18 cellular contexts compared by ENCODE assay signal in the genomic region with DNA sequence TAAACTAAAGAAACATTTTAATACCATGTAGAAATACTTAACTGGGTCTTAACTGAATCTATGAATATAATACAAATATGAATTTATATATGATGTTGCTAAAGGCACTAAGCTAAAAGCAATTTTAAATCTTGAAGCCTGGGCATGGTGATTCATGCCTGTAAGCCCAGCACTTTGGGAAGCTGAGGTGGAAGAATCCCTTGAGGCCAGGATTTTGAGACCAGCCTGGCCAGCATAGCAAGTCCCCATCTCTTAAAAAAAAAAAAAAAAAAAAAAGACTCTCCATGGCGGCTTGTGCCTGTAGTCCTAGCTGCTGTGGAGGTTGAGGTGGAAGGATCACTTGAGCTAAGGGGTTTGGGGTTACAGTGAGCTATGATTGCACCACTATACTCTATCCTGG.
DNase-seq lines count a peak whose midpoint lies in the region; ATAC-seq and TF ChIP-seq lines count a peak whose summit lies in the region.
"Had no signal": no experiment of that assay in that cellular context is flagged by ENCODE, and none has a peak within 500 bp of the region (broad histone marks: within the 10 kb centered on the region; RNA-seq: fewer than 3 reads in every experiment).

No MANE protein-coding gene starts in this region.

- H3K4me2 ChIP-seq in trophoblast cell (ENCODE audit: low read length) = no peak overlapping the region

- no peak overlapping the region for H4K8ac ChIP-seq in trophoblast cell (ENCODE audit: low read depth, low read length)

- no peak overlapping the region for H3K9ac ChIP-seq in trophoblast cell (ENCODE audit: low read length)

- no peak for TF ChIP-seq CTCF in natural killer cell (IDR thresholded peaks at IDR 0.05)

- H3K79me2 ChIP-seq in trophoblast cell (ENCODE audit: control insufficient read depth, insufficient read depth, low read length, poor library complexity) = no peaks in the 10 kb centered on the region

- no peak overlapping the region for H4K12ac ChIP-seq in trophoblast cell (ENCODE audit: low read depth, low read length)

- no peak overlapping the region for H2BK120ac ChIP-seq in trophoblast cell (ENCODE audit: insufficient read depth, low read length, poor library complexity)

- peaks cover 20% of the 10 kb centered on the region for H3K36me3 Mint-ChIP-seq in natural killer cell
- H3K36me3 Mint-ChIP-seq in natural killer cell treated with Interleukin-12 subunit alpha and Interleukin-12 subunit beta and Interleukin-15 and Interleukin-18, amount 100 ng/mL, for 72 hours = peaks cover 50% of the 10 kb centered on the region

- H3K4me1 ChIP-seq in trophoblast cell (ENCODE audit: control insufficient read depth in 1 of 2, insufficient read depth in 2 of 2, low read length in 2 of 2) = peaks cover 11 to 19% of the 10 kb centered on the region in 2 experiments

- ATAC-seq in natural killer cell (no peak), GM21619 (IDR thresholded peaks at IDR 0.05; ENCODE audit: unreplicated experiment) (no peak)
- ATAC-seq in natural killer cell treated with Interleukin-12 subunit alpha and Interleukin-12 subunit beta and Interleukin-15 and Interleukin-18, amount 100 ng/mL, for 72 hours = no peak
- ATAC-seq: activated CD8-positive, alpha-beta memory T cell treated with anti-CD3 and anti-CD28 coated beads, Interleukin-2, amount 10 ng/mL, durations not matched to agents 7 days and 5 days; Panc1; sciatic nerve; T-cell had no signal

- no peak overlapping the region for H4K91ac ChIP-seq in trophoblast cell (ENCODE audit: low read depth, low read length)

- peaks cover 0 to 3% of the 10 kb centered on the region in 2 donors for H3K9me3 Mint-ChIP-seq in natural killer cell
- H3K9me3 Mint-ChIP-seq in natural killer cell treated with Interleukin-12 subunit alpha and Interleukin-12 subunit beta and Interleukin-15 and Interleukin-18, amount 100 ng/mL, for 72 hours = peaks cover 4% of the 10 kb centered on the region

- no peak overlapping the region for H3K23ac ChIP-seq in trophoblast cell (ENCODE audit: low read length)

- no peak overlapping the region for H2AFZ ChIP-seq in trophoblast cell (ENCODE audit: insufficient read depth, low read length, poor library complexity)

- H3K9me3 ChIP-seq in trophoblast cell (ENCODE audit: insufficient read depth, low read depth, low read length) = no peaks in the 10 kb centered on the region

- H3K4me3 ChIP-seq in trophoblast cell (ENCODE audit: low read depth, low read length) = no peak overlapping the region

- no CpG with 5 or more reads among the region's 1 CpG for WGBS in trophoblast cell (ENCODE audit: extremely low coverage, insufficient coverage, insufficient read length)

- peaks cover 34 to 39% of the 10 kb centered on the region in 2 donors for H3K4me1 Mint-ChIP-seq in natural killer cell
- H3K4me1 Mint-ChIP-seq in natural killer cell treated with Interleukin-12 subunit alpha and Interleukin-12 subunit beta and Interleukin-15 and Interleukin-18, amount 100 ng/mL, for 72 hours (ENCODE audit: low read depth in 2 of 2) = peaks cover 31 to 42% of the 10 kb centered on the region in 2 donors

- peak overlapping the region; percentile 50 to 65 for H3K27ac Mint-ChIP-seq in natural killer cell
- H3K27ac Mint-ChIP-seq in natural killer cell treated with Interleukin-12 subunit alpha and Interleukin-12 subunit beta and Interleukin-15 and Interleukin-18, amount 100 ng/mL, for 72 hours = peak overlapping the region in 1 of 2 donors; percentile 42

- no peak overlapping the region for H2BK5ac ChIP-seq in trophoblast cell (ENCODE audit: low read depth, low read length, poor library complexity)

- DNase-seq in natural killer cell (no peak), epithelial cell of prostate (ENCODE audit: low read depth, low spot score) (no peak), trophoblast cell (peak in 1 of 2 donors; percentile 23), COR-L47 (lab: John Stamatoyannopoulos, UW) (no peak), dermis blood vessel endothelial cell (no peak)
- no peak for DNase-seq in natural killer cell treated with Interleukin-12 subunit alpha and Interleukin-12 subunit beta and Interleukin-15 and Interleukin-18, amount 100 ng/mL, for 72 hours (ENCODE audit: low spot score)
- no peak for DNase-seq in activated CD8-positive, alpha-beta memory T cell treated with anti-CD3 and anti-CD28 coated beads, Interleukin-2, amount 50 U/mL, for 48 hours
- DNase-seq: activated CD4-positive, CD25-positive, alpha-beta regulatory T cell; activated CD8-positive, alpha-beta memory T cell treated with anti-CD3 and anti-CD28 coated beads, Interleukin-2, amount 10 ng/mL, durations not matched to agents 7 days and 5 days; effector memory CD4-positive, alpha-beta T cell; H7; NCI-H2081; NCI-H526 treated with DMSO at 0.1 percent for 48 hours; T-cell had no signal

- H3K79me1 ChIP-seq in trophoblast cell (ENCODE audit: low read length) = peaks cover 11% of the 10 kb centered on the region

- no peak overlapping the region for H2BK12ac ChIP-seq in trophoblast cell (ENCODE audit: low read length)

- H3K36me3 ChIP-seq in trophoblast cell (ENCODE audit: control insufficient read depth in 1 of 2, insufficient read depth in 2 of 2, low read length in 2 of 2) = peaks cover 2 to 3% of the 10 kb centered on the region in 2 experiments

- no peak overlapping the region for H3K4me3 Mint-ChIP-seq in natural killer cell
- no peak overlapping the region for H3K4me3 Mint-ChIP-seq in natural killer cell treated with Interleukin-12 subunit alpha and Interleukin-12 subunit beta and Interleukin-15 and Interleukin-18, amount 100 ng/mL, for 72 hours
- H3K4me3 Mint-ChIP-seq: activated CD8-positive, alpha-beta memory T cell treated with anti-CD3 and anti-CD28 coated beads, Interleukin-2, amount 10 ng/mL, durations not matched to agents 7 days and 5 days had no signal

- no peaks in the 10 kb centered on the region for H3K27me3 Mint-ChIP-seq in natural killer cell (ENCODE audit: low read depth in 2 of 2)
- H3K27me3 Mint-ChIP-seq in natural killer cell treated with Interleukin-12 subunit alpha and Interleukin-12 subunit beta and Interleukin-15 and Interleukin-18, amount 100 ng/mL, for 72 hours = no peaks in the 10 kb centered on the region
- H3K27me3 Mint-ChIP-seq: activated CD8-positive, alpha-beta memory T cell treated with anti-CD3 and anti-CD28 coated beads, Interleukin-2, amount 10 ng/mL, durations not matched to agents 7 days and 5 days; brain; T-cell had no signal

- no peak overlapping the region for H3K14ac ChIP-seq in trophoblast cell (ENCODE audit: low read length)

- intact Hi-C loops in natural killer cell (cut with micrococcal nuclease) = no loop called here

- H2AK5ac ChIP-seq in trophoblast cell (ENCODE audit: low read length) = no peak overlapping the region

- H3K27ac ChIP-seq in epithelial cell of prostate (peak overlapping the region; percentile 78), trophoblast cell (ENCODE audit: low read depth, low read length) (peak overlapping the region; percentile 49)

- H3K4ac ChIP-seq in trophoblast cell (ENCODE audit: low read depth, low read length) = no peak overlapping the region

- H3K27me3 ChIP-seq in trophoblast cell (ENCODE audit: insufficient read depth, low read length) = no peaks in the 10 kb centered on the region

- no peak overlapping the region for H3K18ac ChIP-seq in trophoblast cell (ENCODE audit: low read length)
